4 cellular contexts compared by ENCODE assay signal in genomic region chr1:43066000-43066399, GRCh38.
DNase-seq lines count a peak whose midpoint lies in the region; FAIRE-seq and TF ChIP-seq lines count a peak whose summit lies in the region.
"Not testable (repeated sequence)": the region's sequence is repeated elsewhere in the genome, so short reads cannot be mapped to it uniquely, and the experiment has no call there.

No MANE protein-coding gene starts in this region.

- peaks cover 0 to 29% (median 20%) of the 10 kb centered on the region in 4 experiments; a peak in 6 of 7 replicates for H3K4me1 ChIP-seq in H1 (replicated peaks in 1 of 4; ENCODE audit: control insufficient read depth in 3 of 4, insufficient read depth in 4 of 4, low read length in 3 of 4)
- H3K4me1 ChIP-seq in neuronal stem cell (ENCODE audit: control insufficient read depth in 2 of 2, insufficient read depth in 1 of 2, low read depth in 1 of 2, low read length in 2 of 2), result peaks cover 13 to 32% of the 10 kb centered on the region in 2 donors

- H4K91ac ChIP-seq in H1 (replicated peaks; ENCODE audit: insufficient read length, low read length); neuronal stem cell (ENCODE audit: low read depth, low read length, poor library complexity): not testable (repeated sequence)

- TF ChIP-seq POLR2A in H1 (IDR thresholded peaks at IDR 0.05; ENCODE audit: control extremely low read depth in 1 of 2, low read depth in 2 of 2, low read length in 2 of 2), result not testable (repeated sequence)

- not testable (repeated sequence) for H3K23me2 ChIP-seq in H1 (ENCODE audit: low read depth, low read length)

- H3K36me3 Mint-ChIP-seq in nephron (ENCODE audit: low read depth), result not testable (repeated sequence)

- H3K4me2 ChIP-seq in H1 (ENCODE audit: insufficient read depth in 1 of 2, low read depth in 2 of 2, low read length in 2 of 2); neuronal stem cell (ENCODE audit: insufficient read depth, low read length, poor library complexity, severe bottlenecking): not testable (repeated sequence)

- H3K27ac ChIP-seq in WERI-Rb-1, result peak overlapping the region; percentile 88
- H3K27ac ChIP-seq in H1 (ENCODE audit: low read depth, low read length); neuronal stem cell (replicated peaks; ENCODE audit: low read length): not testable (repeated sequence)

- H3K9me3 ChIP-seq in WERI-Rb-1 (ENCODE audit: severe bottlenecking); H1 (ENCODE audit: insufficient read depth in 2 of 2, low read depth in 1 of 2, low read length in 1 of 2); neuronal stem cell (replicated peaks in 1 of 2; ENCODE audit: control insufficient read depth in 2 of 2, insufficient read depth in 1 of 2, low read depth in 1 of 2, low read length in 2 of 2): not testable (repeated sequence)

- FAIRE-seq in H1 (lab: Jason Lieb, UNC), result not testable (repeated sequence)

- H3K23ac ChIP-seq in H1 (ENCODE audit: insufficient read length); neuronal stem cell (ENCODE audit: low read depth, low read length, poor library complexity): not testable (repeated sequence)

- H3K56ac ChIP-seq in H1 (replicated peaks; ENCODE audit: insufficient read length, low read depth, low read length), result not testable (repeated sequence)

- not testable (repeated sequence) for H3K79me1 ChIP-seq in H1 (ENCODE audit: low read depth, low read length); neuronal stem cell (ENCODE audit: low read depth, low read length)

- not testable (repeated sequence) for H3K9ac ChIP-seq in H1 (replicated peaks in 1 of 4; ENCODE audit: extremely low read depth in 1 of 4, low read depth in 3 of 4, low read length in 3 of 4); neuronal stem cell (ENCODE audit: low read depth, low read length, poor library complexity)

- H2AFZ ChIP-seq in H1 (ENCODE audit: low read length); neuronal stem cell (ENCODE audit: low read length): not testable (repeated sequence)

- H3K27me3 ChIP-seq in WERI-Rb-1 (ENCODE audit: insufficient read depth, low read depth, severe bottlenecking); H1 (replicated peaks in 1 of 4; ENCODE audit: control insufficient read depth in 3 of 4, extremely low read depth in 1 of 4, insufficient read depth in 3 of 4, low read length in 3 of 4); neuronal stem cell (ENCODE audit: control insufficient read depth in 3 of 3, insufficient read depth in 3 of 3, low read depth in 1 of 3, low read length in 3 of 3): not testable (repeated sequence)

- H2BK5ac ChIP-seq in H1 (ENCODE audit: low read depth, low read length); neuronal stem cell (ENCODE audit: low read length): not testable (repeated sequence)

- DNase-seq in WERI-Rb-1; H1 (ENCODE audit: low read depth in 1 of 2, low spot score in 2 of 2); neuronal stem cell (ENCODE audit: low spot score): not testable (repeated sequence)

- H3K79me2 ChIP-seq in H1 (ENCODE audit: control insufficient read depth in 1 of 2, insufficient read depth in 2 of 2, low read length in 2 of 2), result not testable (repeated sequence)

- not testable (repeated sequence) for H4K8ac ChIP-seq in H1 (ENCODE audit: extremely low read depth, insufficient read depth, low read length); neuronal stem cell (ENCODE audit: low read depth, low read length)

- not testable (repeated sequence) for TF ChIP-seq RAD21 in H1 (IDR thresholded peaks at IDR 0.05 in 1 of 2, conservative IDR thresholded peaks at IDR 0.05 in 1 of 2; ENCODE audit: low read depth in 2 of 2, low read length in 2 of 2)

- POLR2A ChIA-PET in H1 (lab: Charles Lee; ENCODE audit: partially characterized antibody), result interaction anchor here (1.0 to 1.2 kb wide), 3 partner anchors 11 to 109 kb away, joined by 3 read pairs; no protein-coding TSS in a partner anchor

- H2BK15ac ChIP-seq in H1 (ENCODE audit: low read length) (peak overlapping the region; percentile 63; the same call in 1 of the 2 replicates), neuronal stem cell (ENCODE audit: low read length) (peak overlapping the region; percentile 17)

- H3K18ac ChIP-seq in H1 (ENCODE audit: extremely low read depth, low read length), result peak overlapping the region; percentile 32; the same call in 1 of the 2 replicates
- H3K18ac ChIP-seq in neuronal stem cell (ENCODE audit: low read length), result not testable (repeated sequence)

- peak overlapping the region; percentile 96; the same call in 1 of the 2 replicates for H2BK12ac ChIP-seq in H1 (ENCODE audit: low read depth, low read length)
- not testable (repeated sequence) for H2BK12ac ChIP-seq in neuronal stem cell (ENCODE audit: low read length)

- not testable (repeated sequence) for H3K36me3 ChIP-seq in WERI-Rb-1; H1 (ENCODE audit: control insufficient read depth in 2 of 4, insufficient read depth in 4 of 4, low read length in 3 of 4); neuronal stem cell (replicated peaks in 1 of 2; ENCODE audit: control insufficient read depth in 2 of 2, insufficient read depth in 2 of 2, low read length in 2 of 2)

- H3K4me3 ChIP-seq in WERI-Rb-1 (ENCODE audit: low read depth, low read length); H1 (ENCODE audit: extremely low read depth in 1 of 4, insufficient read depth in 2 of 4, low read depth in 3 of 4, low read length in 4 of 4); neuronal stem cell (ENCODE audit: low read length in 2 of 2): not testable (repeated sequence)

- not testable (repeated sequence) for TF ChIP-seq CTCF in WERI-Rb-1 (IDR thresholded peaks at IDR 0.05; ENCODE audit: low read depth, low read length); H1 (IDR thresholded peaks at IDR 0.05; ENCODE audit: control extremely low read depth in 1 of 3, insufficient read depth in 1 of 3, low read depth in 1 of 3, low read length in 3 of 3); nephron (IDR thresholded peaks at IDR 0.05; ENCODE audit: unreplicated experiment in 3 of 3)

- H2BK120ac ChIP-seq in H1 (replicated peaks; ENCODE audit: low read depth, low read length); neuronal stem cell (ENCODE audit: low read depth, low read length): not testable (repeated sequence)

- H2BK20ac ChIP-seq in H1 (ENCODE audit: low read length), result not testable (repeated sequence)

- not testable (repeated sequence) for H3K9me3 Mint-ChIP-seq in nephron

- CTCF ChIA-PET in H1 (lab: Charles Lee; ENCODE audit: partially characterized antibody), result interaction anchor here (1.2 to 11.7 kb wide), 6 partner anchors 8 to 152 kb away, joined by 4 to 136 read pairs (median 12); no protein-coding TSS in a partner anchor

- H3K4me3 Mint-ChIP-seq in nephron, result not testable (repeated sequence)

- not testable (repeated sequence) for H3K14ac ChIP-seq in H1 (ENCODE audit: insufficient read length); neuronal stem cell (ENCODE audit: low read length)

- not testable (repeated sequence) for H3K4ac ChIP-seq in H1 (replicated peaks; ENCODE audit: insufficient read length, low read depth, low read length); neuronal stem cell (ENCODE audit: low read length)

- H3K27ac Mint-ChIP-seq in nephron, result peak overlapping the region in 2 of 3 experiments; percentile 89 to 90

- WGBS in H1 (ENCODE audit: extremely low coverage in 1 of 2, insufficient coverage in 1 of 2, insufficient read length in 1 of 2, insufficient replicate concordance in 2 of 2, low coverage in 1 of 2, low lambda C conversion rate in 2 of 2, missing lambda C conversion rate in 1 of 2), 2 experiments, result 94% methylated on average over 8 of the region's 8 CpGs; no CpG with 5 or more reads in 1 of the 2 experiments
- WGBS in neuronal stem cell (ENCODE audit: extremely low coverage in 2 of 2, insufficient read length in 2 of 2, insufficient replicate concordance in 1 of 2), 2 donors, result no CpG with 5 or more reads among the region's 8 CpGs

- peaks cover 20% of the 10 kb centered on the region for H3K4me1 Mint-ChIP-seq in nephron

- not testable (repeated sequence) for H4K5ac ChIP-seq in H1 (ENCODE audit: insufficient read length, low read depth, low read length)

- H3K27me3 Mint-ChIP-seq in nephron (ENCODE audit: low read depth), result not testable (repeated sequence)

- not testable (repeated sequence) for H2AK5ac ChIP-seq in H1 (ENCODE audit: low read depth, low read length); neuronal stem cell (ENCODE audit: low read depth, low read length)

- not testable (repeated sequence) for TF ChIP-seq EP300 in H1 (IDR thresholded peaks at IDR 0.05; ENCODE audit: borderline replicate concordance in 1 of 2, low read depth in 2 of 2, low read length in 2 of 2)

- not testable (repeated sequence) for H4K20me1 ChIP-seq in H1 (replicated peaks in 1 of 2; ENCODE audit: control insufficient read depth in 1 of 2, insufficient read depth in 2 of 2, low read length in 2 of 2)
